ENCODE assay signal across 1 cellular context in the genomic region with DNA sequence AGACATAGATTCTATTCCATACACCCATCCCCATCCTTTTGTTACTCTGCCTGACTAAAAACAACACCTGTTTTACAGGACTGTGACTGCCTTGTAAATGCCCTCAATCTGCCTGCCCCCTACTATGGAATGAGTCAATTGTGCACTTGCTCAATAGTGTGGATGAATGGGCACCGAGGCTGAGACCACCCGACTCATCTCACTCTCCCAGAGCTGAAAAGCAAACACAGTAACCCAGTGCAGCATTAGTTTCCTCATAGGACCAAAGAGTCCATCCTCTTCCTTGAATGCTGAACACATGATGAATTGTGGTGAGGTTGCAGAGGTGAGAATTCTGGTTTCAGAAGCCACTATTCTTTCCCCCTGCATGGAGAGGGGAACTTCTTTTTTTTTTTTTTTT.
TF ChIP-seq lines count a peak whose summit lies in the region.

No MANE protein-coding gene starts in this region.

TF ChIP-seq in IMR-90, 13 proteins besides CTCF, POLR2A, EP300 and RAD21:
- TF ChIP-seq CEBPB (IDR thresholded peaks at IDR 0.05; ENCODE audit: low read depth, low read length): peak; percentile 55; the same call in 1 of the 2 replicates
- TF ChIP-seq ELK1 (IDR thresholded peaks at IDR 0.05; ENCODE audit: borderline replicate concordance, low read depth, low read length): no peak
